In the genomic region with DNA sequence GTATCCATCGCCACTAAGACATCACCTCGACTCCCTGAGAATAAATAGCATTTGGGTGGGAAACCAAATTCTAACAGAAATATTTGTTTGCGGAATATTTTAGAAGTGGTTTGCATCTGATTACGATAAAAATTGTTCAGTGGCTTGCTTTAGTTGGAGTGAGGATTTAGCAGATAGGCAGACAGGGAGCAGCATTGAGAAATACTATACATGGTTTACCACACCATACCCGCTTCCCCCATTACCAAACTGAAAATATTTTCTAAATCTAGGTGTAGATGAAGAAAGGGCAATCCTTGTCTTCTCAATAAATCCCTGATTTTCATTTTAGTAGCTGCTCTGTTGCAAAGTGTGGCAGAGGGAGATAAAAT, we compare ENCODE assay signal across 1 cellular context.
TF ChIP-seq lines count a peak whose summit lies in the region.

No MANE protein-coding gene starts in this region.

TF ChIP-seq in HepG2, 621 proteins besides CTCF, POLR2A, EP300 and RAD21 (continued from another document):
- TF ChIP-seq, protein P1, sequence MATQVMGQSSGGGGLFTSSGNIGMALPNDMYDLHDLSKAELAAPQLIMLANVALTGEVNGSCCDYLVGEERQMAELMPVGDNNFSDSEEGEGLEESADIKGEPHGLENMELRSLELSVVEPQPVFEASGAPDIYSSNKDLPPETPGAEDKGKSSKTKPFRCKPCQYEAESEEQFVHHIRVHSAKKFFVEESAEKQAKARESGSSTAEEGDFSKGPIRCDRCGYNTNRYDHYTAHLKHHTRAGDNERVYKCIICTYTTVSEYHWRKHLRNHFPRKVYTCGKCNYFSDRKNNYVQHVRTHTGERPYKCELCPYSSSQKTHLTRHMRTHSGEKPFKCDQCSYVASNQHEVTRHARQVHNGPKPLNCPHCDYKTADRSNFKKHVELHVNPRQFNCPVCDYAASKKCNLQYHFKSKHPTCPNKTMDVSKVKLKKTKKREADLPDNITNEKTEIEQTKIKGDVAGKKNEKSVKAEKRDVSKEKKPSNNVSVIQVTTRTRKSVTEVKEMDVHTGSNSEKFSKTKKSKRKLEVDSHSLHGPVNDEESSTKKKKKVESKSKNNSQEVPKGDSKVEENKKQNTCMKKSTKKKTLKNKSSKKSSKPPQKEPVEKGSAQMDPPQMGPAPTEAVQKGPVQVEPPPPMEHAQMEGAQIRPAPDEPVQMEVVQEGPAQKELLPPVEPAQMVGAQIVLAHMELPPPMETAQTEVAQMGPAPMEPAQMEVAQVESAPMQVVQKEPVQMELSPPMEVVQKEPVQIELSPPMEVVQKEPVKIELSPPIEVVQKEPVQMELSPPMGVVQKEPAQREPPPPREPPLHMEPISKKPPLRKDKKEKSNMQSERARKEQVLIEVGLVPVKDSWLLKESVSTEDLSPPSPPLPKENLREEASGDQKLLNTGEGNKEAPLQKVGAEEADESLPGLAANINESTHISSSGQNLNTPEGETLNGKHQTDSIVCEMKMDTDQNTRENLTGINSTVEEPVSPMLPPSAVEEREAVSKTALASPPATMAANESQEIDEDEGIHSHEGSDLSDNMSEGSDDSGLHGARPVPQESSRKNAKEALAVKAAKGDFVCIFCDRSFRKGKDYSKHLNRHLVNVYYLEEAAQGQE (IDR thresholded peaks at IDR 0.05; ENCODE audit: borderline replicate concordance in 1 of 2, low read depth in 1 of 2, low read length in 2 of 2) = no peak
- TF ChIP-seq ZNF670 (CRISPR knock-in tag; IDR thresholded peaks at IDR 0.05; ENCODE audit: borderline replicate concordance) = peak; percentile 12
- TF ChIP-seq ZNF326 (CRISPR knock-in tag; IDR thresholded peaks at IDR 0.05; ENCODE audit: borderline replicate concordance) = no peak
- TF ChIP-seq, protein P2, sequence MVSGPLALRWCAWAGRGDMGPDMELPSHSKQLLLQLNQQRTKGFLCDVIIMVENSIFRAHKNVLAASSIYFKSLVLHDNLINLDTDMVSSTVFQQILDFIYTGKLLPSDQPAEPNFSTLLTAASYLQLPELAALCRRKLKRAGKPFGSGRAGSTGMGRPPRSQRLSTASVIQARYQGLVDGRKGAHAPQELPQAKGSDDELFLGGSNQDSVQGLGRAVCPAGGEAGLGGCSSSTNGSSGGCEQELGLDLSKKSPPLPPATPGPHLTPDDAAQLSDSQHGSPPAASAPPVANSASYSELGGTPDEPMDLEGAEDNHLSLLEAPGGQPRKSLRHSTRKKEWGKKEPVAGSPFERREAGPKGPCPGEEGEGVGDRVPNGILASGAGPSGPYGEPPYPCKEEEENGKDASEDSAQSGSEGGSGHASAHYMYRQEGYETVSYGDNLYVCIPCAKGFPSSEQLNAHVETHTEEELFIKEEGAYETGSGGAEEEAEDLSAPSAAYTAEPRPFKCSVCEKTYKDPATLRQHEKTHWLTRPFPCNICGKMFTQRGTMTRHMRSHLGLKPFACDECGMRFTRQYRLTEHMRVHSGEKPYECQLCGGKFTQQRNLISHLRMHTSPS (CRISPR knock-in tag; IDR thresholded peaks at IDR 0.05; ENCODE audit: low read depth) = 0 out of 2 replicates have a peak, but pooled peaks have one; percentile 5
- TF ChIP-seq, protein P3, sequence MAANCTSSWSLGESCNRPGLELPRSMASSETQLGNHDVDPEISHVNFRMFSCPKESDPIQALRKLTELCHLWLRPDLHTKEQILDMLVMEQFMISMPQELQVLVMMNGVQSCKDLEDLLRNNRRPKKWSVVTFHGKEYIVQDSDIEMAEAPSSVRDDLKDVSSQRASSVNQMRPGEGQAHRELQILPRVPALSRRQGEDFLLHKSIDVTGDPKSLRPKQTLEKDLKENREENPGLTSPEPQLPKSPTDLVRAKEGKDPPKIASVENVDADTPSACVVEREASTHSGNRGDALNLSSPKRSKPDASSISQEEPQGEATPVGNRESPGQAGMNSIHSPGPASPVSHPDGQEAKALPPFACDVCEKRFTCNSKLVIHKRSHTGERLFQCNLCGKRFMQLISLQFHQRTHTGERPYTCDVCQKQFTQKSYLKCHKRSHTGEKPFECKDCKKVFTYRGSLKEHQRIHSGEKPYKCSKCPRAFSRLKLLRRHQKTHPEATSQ (CRISPR knock-in tag; IDR thresholded peaks at IDR 0.05; ENCODE audit: borderline replicate concordance) = 0 out of 2 replicates have a peak, but pooled peaks have one; percentile 3
- TF ChIP-seq, protein P4, sequence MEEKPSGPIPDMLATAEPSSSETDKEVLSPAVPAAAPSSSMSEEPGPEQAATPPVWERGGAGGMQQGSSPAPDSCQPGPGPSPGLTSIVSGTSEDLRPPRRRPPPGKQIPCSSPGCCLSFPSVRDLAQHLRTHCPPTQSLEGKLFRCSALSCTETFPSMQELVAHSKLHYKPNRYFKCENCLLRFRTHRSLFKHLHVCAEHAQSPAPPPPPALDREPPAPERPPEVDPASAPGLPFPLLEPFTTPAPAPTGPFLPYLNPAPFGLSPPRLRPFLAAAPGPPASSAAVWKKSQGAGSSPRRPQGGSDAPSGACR (CRISPR knock-in tag; IDR thresholded peaks at IDR 0.05) = 0 out of 2 replicates have a peak, but pooled peaks have one; percentile 27
- TF ChIP-seq ZBTB21 (CRISPR knock-in tag; IDR thresholded peaks at IDR 0.05) = no peak
- TF ChIP-seq, protein P5, sequence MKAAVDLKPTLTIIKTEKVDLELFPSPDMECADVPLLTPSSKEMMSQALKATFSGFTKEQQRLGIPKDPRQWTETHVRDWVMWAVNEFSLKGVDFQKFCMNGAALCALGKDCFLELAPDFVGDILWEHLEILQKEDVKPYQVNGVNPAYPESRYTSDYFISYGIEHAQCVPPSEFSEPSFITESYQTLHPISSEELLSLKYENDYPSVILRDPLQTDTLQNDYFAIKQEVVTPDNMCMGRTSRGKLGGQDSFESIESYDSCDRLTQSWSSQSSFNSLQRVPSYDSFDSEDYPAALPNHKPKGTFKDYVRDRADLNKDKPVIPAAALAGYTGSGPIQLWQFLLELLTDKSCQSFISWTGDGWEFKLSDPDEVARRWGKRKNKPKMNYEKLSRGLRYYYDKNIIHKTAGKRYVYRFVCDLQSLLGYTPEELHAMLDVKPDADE (CRISPR knock-in tag; IDR thresholded peaks at IDR 0.05) = peak; percentile 22; the same call in 1 of the 2 replicates
- TF ChIP-seq, protein P6, sequence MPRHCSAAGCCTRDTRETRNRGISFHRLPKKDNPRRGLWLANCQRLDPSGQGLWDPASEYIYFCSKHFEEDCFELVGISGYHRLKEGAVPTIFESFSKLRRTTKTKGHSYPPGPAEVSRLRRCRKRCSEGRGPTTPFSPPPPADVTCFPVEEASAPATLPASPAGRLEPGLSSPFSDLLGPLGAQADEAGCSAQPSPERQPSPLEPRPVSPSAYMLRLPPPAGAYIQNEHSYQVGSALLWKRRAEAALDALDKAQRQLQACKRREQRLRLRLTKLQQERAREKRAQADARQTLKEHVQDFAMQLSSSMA (CRISPR knock-in tag; IDR thresholded peaks at IDR 0.05) = no peak
- no peak for TF ChIP-seq ZNF207 (IDR thresholded peaks at IDR 0.05; ENCODE audit: borderline replicate concordance)
- TF ChIP-seq RFX3 (CRISPR knock-in tag; IDR thresholded peaks at IDR 0.05) = no peak
- 0 out of 2 replicates have a peak, but pooled peaks have one; percentile 16 for TF ChIP-seq NAIF1 (CRISPR knock-in tag; IDR thresholded peaks at IDR 0.05; ENCODE audit: borderline replicate concordance)
- TF ChIP-seq ASH2L (IDR thresholded peaks at IDR 0.05; ENCODE audit: insufficient read length, low read depth, low read length) = peak; percentile 15
- TF ChIP-seq REPIN1 (CRISPR knock-in tag; IDR thresholded peaks at IDR 0.05; ENCODE audit: borderline replicate concordance, low read depth) = no peak
- TF ChIP-seq FOSL1 (CRISPR knock-in tag; IDR thresholded peaks at IDR 0.05; ENCODE audit: borderline replicate concordance) = no peak
- TF ChIP-seq HOXA9 (CRISPR knock-in tag; IDR thresholded peaks at IDR 0.05; ENCODE audit: borderline replicate concordance) = no peak
- peak; percentile 3 for TF ChIP-seq ZNF816 (CRISPR knock-in tag; IDR thresholded peaks at IDR 0.05; ENCODE audit: borderline replicate concordance)
- no peak for TF ChIP-seq ZNF891 (CRISPR knock-in tag; IDR thresholded peaks at IDR 0.05)
- 0 out of 2 replicates have a peak, but pooled peaks have one; percentile 2 for TF ChIP-seq ZNF616 (CRISPR knock-in tag; IDR thresholded peaks at IDR 0.05; ENCODE audit: low read depth)
- TF ChIP-seq ZNF557 (CRISPR knock-in tag; IDR thresholded peaks at IDR 0.05) = no peak
- peak; percentile 5 for TF ChIP-seq ZFP36 (IDR thresholded peaks at IDR 0.05; ENCODE audit: borderline replicate concordance, low read depth, low read length, partially characterized antibody)
- TF ChIP-seq, protein P7, sequence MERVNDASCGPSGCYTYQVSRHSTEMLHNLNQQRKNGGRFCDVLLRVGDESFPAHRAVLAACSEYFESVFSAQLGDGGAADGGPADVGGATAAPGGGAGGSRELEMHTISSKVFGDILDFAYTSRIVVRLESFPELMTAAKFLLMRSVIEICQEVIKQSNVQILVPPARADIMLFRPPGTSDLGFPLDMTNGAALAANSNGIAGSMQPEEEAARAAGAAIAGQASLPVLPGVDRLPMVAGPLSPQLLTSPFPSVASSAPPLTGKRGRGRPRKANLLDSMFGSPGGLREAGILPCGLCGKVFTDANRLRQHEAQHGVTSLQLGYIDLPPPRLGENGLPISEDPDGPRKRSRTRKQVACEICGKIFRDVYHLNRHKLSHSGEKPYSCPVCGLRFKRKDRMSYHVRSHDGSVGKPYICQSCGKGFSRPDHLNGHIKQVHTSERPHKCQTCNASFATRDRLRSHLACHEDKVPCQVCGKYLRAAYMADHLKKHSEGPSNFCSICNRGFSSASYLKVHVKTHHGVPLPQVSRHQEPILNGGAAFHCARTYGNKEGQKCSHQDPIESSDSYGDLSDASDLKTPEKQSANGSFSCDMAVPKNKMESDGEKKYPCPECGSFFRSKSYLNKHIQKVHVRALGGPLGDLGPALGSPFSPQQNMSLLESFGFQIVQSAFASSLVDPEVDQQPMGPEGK (CRISPR knock-in tag; IDR thresholded peaks at IDR 0.05) = no peak
- TF ChIP-seq, protein P8, sequence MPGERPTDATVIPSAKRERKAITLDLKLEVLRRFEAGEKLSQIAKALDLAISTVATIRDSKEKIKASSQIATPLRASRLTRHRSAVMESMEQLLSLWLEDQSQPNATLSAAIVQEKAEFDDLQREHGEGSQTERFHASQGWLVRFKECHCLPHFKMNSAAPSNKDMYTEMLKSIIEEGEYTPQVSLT (CRISPR knock-in tag; IDR thresholded peaks at IDR 0.05; ENCODE audit: borderline replicate concordance, low read depth) = no peak
- 0 out of 2 replicates have a peak, but pooled peaks have one; percentile 5 for TF ChIP-seq ZNF773 (CRISPR knock-in tag; IDR thresholded peaks at IDR 0.05; ENCODE audit: borderline replicate concordance)
- TF ChIP-seq HMGA1 (CRISPR knock-in tag; conservative IDR thresholded peaks at IDR 0.05) = no peak
- no peak for TF ChIP-seq FOSL2 (CRISPR knock-in tag; IDR thresholded peaks at IDR 0.05)
